ENCODE assay signal across 30 cellular contexts in genomic region chrX:85516131-85516530, GRCh38.
"Had no signal": no experiment of that assay in that cellular context is flagged by ENCODE, and none has a peak within 500 bp of the region (broad histone marks: within the 10 kb centered on the region; RNA-seq: fewer than 3 reads in every experiment).

No MANE protein-coding gene starts in this region.

- H3K27me3 Mint-ChIP-seq: activated naive CD8-positive, alpha-beta T cell; brain; naive thymus-derived CD8-positive, alpha-beta T cell; stimulated activated naive CD8-positive, alpha-beta T cell treated with anti-CD3 and anti-CD28 coated beads, Interleukin-15, Interleukin-2, amounts not matched to agents 100 ng/mL and 50 ng/mL, for 24 hours had no signal

- H3K9me3 Mint-ChIP-seq: naive thymus-derived CD8-positive, alpha-beta T cell; stimulated activated effector memory CD8-positive, alpha-beta T cell treated with anti-CD3 and anti-CD28 coated beads, Interleukin-12 subunit alpha, Interleukin-12 subunit beta, amount 100 ng/mL, for 72 hours; stimulated activated naive CD8-positive, alpha-beta T cell treated with anti-CD3 and anti-CD28 coated beads, Interleukin-15, Interleukin-2, amounts not matched to agents 100 ng/mL and 50 ng/mL, for 24 hours had no signal

- H3K4me1 ChIP-seq: gastroesophageal sphincter, pancreas, prostate gland, tibial artery had no signal

- H3K4me1 Mint-ChIP-seq: brain; naive thymus-derived CD8-positive, alpha-beta T cell; neural crest cell; stimulated activated effector memory CD8-positive, alpha-beta T cell treated with anti-CD3 and anti-CD28 coated beads, Interleukin-12 subunit alpha, Interleukin-12 subunit beta, amount 100 ng/mL, for 72 hours had no signal

- H3K9me3 ChIP-seq: gastroesophageal sphincter, pancreas, prostate gland, tibial artery had no signal

- ATAC-seq: gastroesophageal sphincter; naive thymus-derived CD8-positive, alpha-beta T cell; pancreas; sciatic nerve; stimulated activated effector memory CD8-positive, alpha-beta T cell treated with anti-CD3 and anti-CD28 coated beads, Interleukin-12 subunit alpha, Interleukin-12 subunit beta, amount 100 ng/mL, for 72 hours had no signal

- H3K4me3 ChIP-seq: gastroesophageal sphincter, hepatocyte, pancreas, prostate gland, tibial artery had no signal

- H3K27me3 ChIP-seq: gastroesophageal sphincter, hepatocyte, tibial artery had no signal

- H3K4me3 Mint-ChIP-seq: activated naive CD8-positive, alpha-beta T cell; brain; endodermal cell; mesothelial cell of epicardium; naive thymus-derived CD8-positive, alpha-beta T cell; neural crest cell; stimulated activated effector memory CD8-positive, alpha-beta T cell treated with anti-CD3 and anti-CD28 coated beads, Interleukin-12 subunit alpha, Interleukin-12 subunit beta, amount 100 ng/mL, for 72 hours; stimulated activated naive CD8-positive, alpha-beta T cell treated with anti-CD3 and anti-CD28 coated beads, Interleukin-15, Interleukin-2, amounts not matched to agents 100 ng/mL and 50 ng/mL, for 24 hours had no signal

- H3K36me3 Mint-ChIP-seq: activated naive CD8-positive, alpha-beta T cell; brain; mesothelial cell of epicardium; naive thymus-derived CD8-positive, alpha-beta T cell; stimulated activated effector memory CD8-positive, alpha-beta T cell treated with anti-CD3 and anti-CD28 coated beads, Interleukin-12 subunit alpha, Interleukin-12 subunit beta, amount 100 ng/mL, for 72 hours had no signal

- H3K27ac ChIP-seq: gastroesophageal sphincter, hepatocyte, pancreas, prostate gland, tibial artery, VCaP had no signal

- DNase-seq: activated CD4-positive, alpha-beta T cell treated with anti-CD3 and anti-CD28 coated beads for 4 hours; activated CD4-positive, alpha-beta T cell treated with anti-CD3 and anti-CD28 coated beads, Interleukin-2, amount 50 U/mL, for 4 hours; activated effector memory CD4-positive, alpha-beta T cell treated with Interleukin-2 at 50 U/mL for 16 hours; activated naive CD4-positive, alpha-beta T cell treated with Interleukin-2 at 50 U/mL for 16 hours; activated T-cell treated with anti-CD3 and anti-CD28 coated beads for 4 hours; aorta; caudate nucleus; endodermal cell; islet precursor cell; left cardiac atrium; naive thymus-derived CD8-positive, alpha-beta T cell; nucleus accumbens; pancreas; retina; small intestine; stimulated activated CD4-positive, alpha-beta T cell treated with anti-CD3 and anti-CD28 coated beads, Interleukin-4, amount 100 ng/mL, for 24 hours; substantia nigra; T-helper 1 cell; tibial artery had no signal

- H3K27ac Mint-ChIP-seq: activated naive CD8-positive, alpha-beta T cell; brain; endodermal cell; mesothelial cell of epicardium; naive thymus-derived CD8-positive, alpha-beta T cell; stimulated activated effector memory CD8-positive, alpha-beta T cell treated with anti-CD3 and anti-CD28 coated beads, Interleukin-12 subunit alpha, Interleukin-12 subunit beta, amount 100 ng/mL, for 72 hours; stimulated activated naive CD8-positive, alpha-beta T cell treated with anti-CD3 and anti-CD28 coated beads, Interleukin-15, Interleukin-2, amounts not matched to agents 100 ng/mL and 50 ng/mL, for 24 hours had no signal

- H3K36me3 ChIP-seq: gastroesophageal sphincter, pancreas, prostate gland, tibial artery had no signal
